ENCODE assay signal across 28 cellular contexts in the genomic region with DNA sequence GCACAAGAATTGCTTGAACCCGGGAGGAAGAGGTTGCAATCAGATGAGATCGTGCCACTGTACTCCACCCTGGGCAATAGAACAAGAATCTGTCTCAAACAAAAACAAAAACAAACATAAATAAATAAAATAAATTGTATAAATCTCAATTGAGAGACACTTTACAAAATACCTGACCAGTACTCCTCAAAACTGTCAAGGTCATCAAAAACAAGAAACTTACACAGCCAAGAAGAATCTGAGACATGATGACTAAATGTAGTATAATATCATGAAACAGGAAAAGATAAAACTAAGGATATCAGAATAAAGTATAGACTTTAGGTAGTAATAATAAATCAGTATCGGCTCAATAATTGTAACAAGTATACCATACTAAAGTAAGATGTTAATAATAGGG.
"Had no signal": no experiment of that assay in that cellular context is flagged by ENCODE, and none has a peak within 500 bp of the region (broad histone marks: within the 10 kb centered on the region; RNA-seq: fewer than 3 reads in every experiment).

No MANE protein-coding gene starts in this region.

- ATAC-seq: activated CD4-positive, alpha-beta T cell treated with anti-CD3 and anti-CD28 coated beads for 36 hours; activated naive CD4-positive, alpha-beta T cell treated with anti-CD3 and anti-CD28 coated beads, Interleukin-2, amount 50 U/mL, for 72 hours; activated T-cell treated with anti-CD3 and anti-CD28 coated beads, Interleukin-2, amount 50 U/mL, for 72 hours; esophagus mucosa; gastrocnemius medialis; heart left ventricle had no signal

- H3K27ac ChIP-seq: ascending aorta, breast epithelium, cardiac muscle cell, colonic mucosa, gastrocnemius medialis, heart left ventricle had no signal

- H3K4me1 ChIP-seq: ascending aorta, breast epithelium, colonic mucosa, gastrocnemius medialis had no signal

- DNase-seq: activated CD4-positive, alpha-beta memory T cell treated with anti-CD3 and anti-CD28 coated beads for 36 hours; activated CD4-positive, alpha-beta T cell treated with anti-CD3 and anti-CD28 coated beads for 36 hours; activated CD4-positive, alpha-beta T cell treated with anti-CD3 and anti-CD28 coated beads, Interleukin-2, amount 10 ng/mL, durations not matched to agents 24 days and 14 days; activated CD4-positive, CD25-positive, alpha-beta regulatory T cell; activated CD4-positive, CD25-positive, alpha-beta regulatory T cell treated with anti-CD3 and anti-CD28 coated beads, Interleukin-2, amount 50 U/mL, for 72 hours; activated CD8-positive, alpha-beta memory T cell treated with anti-CD3 and anti-CD28 coated beads, Interleukin-2, amount 50 U/mL, for 48 hours; activated gamma-delta T cell; activated naive CD4-positive, alpha-beta T cell; activated naive CD4-positive, alpha-beta T cell treated with anti-CD3 and anti-CD28 coated beads, Interleukin-2, amount 10 ng/mL, durations not matched to agents 7 days and 5 days; activated naive CD8-positive, alpha-beta T cell treated with anti-CD3 and anti-CD28 coated beads, Interleukin-2, amount 10 ng/mL, durations not matched to agents 7 days and 5 days; activated T-cell treated with anti-CD3 and anti-CD28 coated beads for 4 hours; activated T-cell treated with anti-CD3 and anti-CD28 coated beads, Interleukin-2, amount 50 U/mL, for 24 hours; activated T-cell treated with anti-CD3 and anti-CD28 coated beads, Interleukin-2, amount 50 U/mL, for 72 hours; central memory CD4-positive, alpha-beta T cell; cerebellar nuclear complex; colonic mucosa; effector memory CD4-positive, alpha-beta T cell; endodermal cell; foreskin fibroblast; gastrocnemius medialis; glutamatergic neuron; heart left ventricle; T-helper 2 cell had no signal

- H3K27me3 ChIP-seq: ascending aorta, breast epithelium, cardiac muscle cell, colonic mucosa, gastrocnemius medialis, heart left ventricle had no signal

- H3K36me3 ChIP-seq: ascending aorta, breast epithelium, cardiac muscle cell, colonic mucosa, gastrocnemius medialis, heart left ventricle had no signal

- H3K4me3 ChIP-seq: ascending aorta, breast epithelium, cardiac muscle cell, colonic mucosa, gastrocnemius medialis, heart left ventricle had no signal

- H3K9me3 ChIP-seq: ascending aorta, breast epithelium, colonic mucosa, gastrocnemius medialis, heart left ventricle had no signal
